17 cellular contexts compared by ENCODE assay signal in genomic region chr1:153506386-153506785, GRCh38. TPM values are rescaled to one million over a fixed set of nuclear protein-coding genes. Genes with fewer than 3 reads are reported as not detected.
DNase-seq lines count a peak whose midpoint lies in the region; ATAC-seq and TF ChIP-seq lines count a peak whose summit lies in the region.
"Had no signal": no experiment of that assay in that cellular context is flagged by ENCODE, and none has a peak within 500 bp of the region (broad histone marks: within the 10 kb centered on the region; RNA-seq: fewer than 3 reads in every experiment).

No MANE protein-coding gene starts in this region.

- H3K27me3 ChIP-seq in fibroblast of lung (ENCODE audit: control insufficient read depth, insufficient read depth, low read length): no peaks in the 10 kb centered on the region
- no peaks in the 10 kb centered on the region for H3K27me3 ChIP-seq in transverse colon
- H3K27me3 ChIP-seq: BLaER1 treated with 17β-estradiol and CSF1 and Interleukin-3, amounts not matched to agents 10 nM and 100 nM; neutrophil had no signal

- H3K79me2 ChIP-seq in fibroblast of lung (ENCODE audit: control insufficient read depth, insufficient read depth, low read length): no peaks in the 10 kb centered on the region

- no peak for ATAC-seq in activated T-cell treated with anti-CD3 and anti-CD28 coated beads, Interleukin-2, amount 50 U/mL, for 72 hours (replicated peaks in 1 of 2)
- no peak for ATAC-seq in stimulated activated memory B cell treated with anti-CD40 and anti-IgM and Interleukin-4, amounts not matched to agents 10 μg/mL and 1 μg/mL and 100 μg/mL, for 72 hours
- ATAC-seq: effector memory CD8-positive, alpha-beta T cell; T-helper 17 cell had no signal

- H3K9me3 ChIP-seq in fibroblast of lung (ENCODE audit: control insufficient read depth, insufficient read depth, low read depth, low read length) (no peaks in the 10 kb centered on the region), transverse colon (no peaks in the 10 kb centered on the region)
- H3K9me3 ChIP-seq: BLaER1 treated with 17β-estradiol and CSF1 and Interleukin-3, amounts not matched to agents 10 nM and 100 nM; neutrophil had no signal

- H3K4me1 ChIP-seq in fibroblast of lung (ENCODE audit: control insufficient read depth, extremely low read depth, insufficient read depth, low read length) (peaks cover 18% of the 10 kb centered on the region), transverse colon (peaks cover 0 to 18% (median 7%) of the 10 kb centered on the region in 4 donors)

- H3K4me1 Mint-ChIP-seq in osteocyte (ENCODE audit: unreplicated experiment): peaks cover 32% of the 10 kb centered on the region
- H3K4me1 Mint-ChIP-seq in activated T-cell treated with anti-CD3 and anti-CD28 coated beads, Interleukin-2, amount 50 U/mL, for 72 hours (ENCODE audit: low read depth): peaks cover 8% of the 10 kb centered on the region
- peaks cover 7% of the 10 kb centered on the region for H3K4me1 Mint-ChIP-seq in stimulated activated memory B cell treated with anti-CD40 and anti-IgM and Interleukin-4, amounts not matched to agents 10 μg/mL and 1 μg/mL and 100 μg/mL, for 72 hours

- DNase-seq in fibroblast of lung (ENCODE audit: low read depth in 2 of 2) (no peak), osteocyte (ENCODE audit: extremely low spot score, unreplicated experiment) (no peak), transverse colon (no peak), iPS-NIHi11 (ENCODE audit: low spot score) (no peak)
- no peak for DNase-seq in activated T-cell treated with anti-CD3 and anti-CD28 coated beads, Interleukin-2, amount 50 U/mL, for 72 hours
- DNase-seq: activated naive CD4-positive, alpha-beta T cell; effector memory CD8-positive, alpha-beta T cell; NCI-H1092; T-helper 17 cell had no signal

- no peak overlapping the region for H3K9ac ChIP-seq in fibroblast of lung (ENCODE audit: insufficient read depth, low read length)

- 73 to 83% (median 81%) methylated on average over 5 of the region's 5 CpGs for WGBS in adipose tissue, 3 donors
- WGBS in transverse colon (ENCODE audit: low coverage in 1 of 2), 2 donors: 89% methylated on average over 5 of the region's 5 CpGs; no CpG with 5 or more reads in 1 of the 2 donors

- TF ChIP-seq CTCF in fibroblast of lung (conservative IDR thresholded peaks at IDR 0.05 in 1 of 2, IDR thresholded peaks at IDR 0.05 in 1 of 2; ENCODE audit: low read depth in 1 of 2, low read length in 2 of 2) (no peak), osteocyte (IDR thresholded peaks at IDR 0.05) (no peak), transverse colon (IDR thresholded peaks at IDR 0.05) (no peak)

- H3K4me2 ChIP-seq in fibroblast of lung (ENCODE audit: extremely low read depth, insufficient read depth, low read length): peak overlapping the region; percentile 60

- H3K4me3 ChIP-seq in fibroblast of lung (replicated peaks in 1 of 4; ENCODE audit: control extremely low read depth in 1 of 4, insufficient read depth in 1 of 4, low read depth in 3 of 4, low read length in 4 of 4) (no peak overlapping the region), transverse colon (no peak overlapping the region)
- H3K4me3 ChIP-seq: BLaER1 treated with 17β-estradiol and CSF1 and Interleukin-3, amounts not matched to agents 10 nM and 100 nM had no signal

- TF ChIP-seq EP300 in transverse colon (IDR thresholded peaks at IDR 0.05; ENCODE audit: low read depth): no peak

- no peak overlapping the region for H3K4me3 Mint-ChIP-seq in osteocyte (ENCODE audit: unreplicated experiment)
- H3K4me3 Mint-ChIP-seq in activated T-cell treated with anti-CD3 and anti-CD28 coated beads, Interleukin-2, amount 50 U/mL, for 72 hours: no peak overlapping the region
- no peak overlapping the region for H3K4me3 Mint-ChIP-seq in stimulated activated memory B cell treated with anti-CD40 and anti-IgM and Interleukin-4, amounts not matched to agents 10 μg/mL and 1 μg/mL and 100 μg/mL, for 72 hours
- H3K4me3 Mint-ChIP-seq: effector memory CD8-positive, alpha-beta T cell; IgD-negative memory B cell; T-helper 17 cell had no signal

- H4K20me1 ChIP-seq in fibroblast of lung (ENCODE audit: control insufficient read depth, extremely low read depth, insufficient read depth, low read length): no peaks in the 10 kb centered on the region
- H4K20me1 ChIP-seq: BLaER1 treated with 17β-estradiol and CSF1 and Interleukin-3, amounts not matched to agents 10 nM and 100 nM had no signal

- no peak overlapping the region for H2AFZ ChIP-seq in fibroblast of lung (ENCODE audit: low read length)

- peaks cover 5% of the 10 kb centered on the region for H3K27me3 Mint-ChIP-seq in osteocyte (ENCODE audit: unreplicated experiment)
- no peaks in the 10 kb centered on the region for H3K27me3 Mint-ChIP-seq in activated T-cell treated with anti-CD3 and anti-CD28 coated beads, Interleukin-2, amount 50 U/mL, for 72 hours (ENCODE audit: low read depth)
- H3K27me3 Mint-ChIP-seq in stimulated activated memory B cell treated with anti-CD40 and anti-IgM and Interleukin-4, amounts not matched to agents 10 μg/mL and 1 μg/mL and 100 μg/mL, for 72 hours: no peaks in the 10 kb centered on the region
- H3K27me3 Mint-ChIP-seq: IgD-negative memory B cell had no signal

- H3K36me3 ChIP-seq in fibroblast of lung (ENCODE audit: control insufficient read depth, insufficient read depth, low read length) (no peaks in the 10 kb centered on the region), transverse colon (no peaks in the 10 kb centered on the region)
- H3K36me3 ChIP-seq: BLaER1 treated with 17β-estradiol and CSF1 and Interleukin-3, amounts not matched to agents 10 nM and 100 nM; neutrophil had no signal

- in situ Hi-C loops in transverse colon (cut with MboI; ENCODE audit: low pct_ligation_motif_present in 1 of 4, low pct_unique_long_range_greater_than_20kb in 1 of 4, low sequenced_read_pairs in 3 of 4): loop anchor here in 3 of 4 donors (10.0 to 25.0 kb wide), 3 partner anchors 231 to 481 kb away; partner anchors contain the start of genes JTB (in 3 of the 3), RAB13 (in 3 of the 3), RPS27 (in 3 of the 3) and INTS3 (in 1 of the 3)

- TF ChIP-seq POLR2A in transverse colon (IDR thresholded peaks at IDR 0.05): no peak

- H3K27ac ChIP-seq in adipose tissue (ENCODE audit: low read depth, low read length) (peak overlapping the region; percentile 73), fibroblast of lung (ENCODE audit: insufficient read depth, low read length) (peak overlapping the region; percentile 71), transverse colon (peak overlapping the region; percentile 26 to 79 (median 77))
- H3K27ac ChIP-seq: BLaER1 treated with 17β-estradiol and CSF1 and Interleukin-3, amounts not matched to agents 10 nM and 100 nM; neutrophil had no signal

- intact Hi-C loops in transverse colon (cut with DNase I; ENCODE audit: low total_unique reads): no loop called here

- H3K36me3 Mint-ChIP-seq in osteocyte (ENCODE audit: unreplicated experiment): no peaks in the 10 kb centered on the region
- H3K36me3 Mint-ChIP-seq in activated T-cell treated with anti-CD3 and anti-CD28 coated beads, Interleukin-2, amount 50 U/mL, for 72 hours (ENCODE audit: insufficient read depth in 2 of 2): no peaks in the 10 kb centered on the region
- H3K36me3 Mint-ChIP-seq in stimulated activated memory B cell treated with anti-CD40 and anti-IgM and Interleukin-4, amounts not matched to agents 10 μg/mL and 1 μg/mL and 100 μg/mL, for 72 hours: no peaks in the 10 kb centered on the region
- H3K36me3 Mint-ChIP-seq: IgD-negative memory B cell had no signal

- peak overlapping the region; percentile 73 for H3K27ac Mint-ChIP-seq in osteocyte (ENCODE audit: unreplicated experiment)
- H3K27ac Mint-ChIP-seq in activated T-cell treated with anti-CD3 and anti-CD28 coated beads, Interleukin-2, amount 50 U/mL, for 72 hours: no peak overlapping the region
- H3K27ac Mint-ChIP-seq in stimulated activated memory B cell treated with anti-CD40 and anti-IgM and Interleukin-4, amounts not matched to agents 10 μg/mL and 1 μg/mL and 100 μg/mL, for 72 hours: no peak overlapping the region
- H3K27ac Mint-ChIP-seq: effector memory CD8-positive, alpha-beta T cell; IgD-negative memory B cell; T-helper 17 cell had no signal

- H3K9me3 Mint-ChIP-seq in osteocyte (ENCODE audit: unreplicated experiment): no peaks in the 10 kb centered on the region
- no peaks in the 10 kb centered on the region for H3K9me3 Mint-ChIP-seq in activated T-cell treated with anti-CD3 and anti-CD28 coated beads, Interleukin-2, amount 50 U/mL, for 72 hours
- H3K9me3 Mint-ChIP-seq in stimulated activated memory B cell treated with anti-CD40 and anti-IgM and Interleukin-4, amounts not matched to agents 10 μg/mL and 1 μg/mL and 100 μg/mL, for 72 hours: no peaks in the 10 kb centered on the region
- H3K9me3 Mint-ChIP-seq: effector memory CD8-positive, alpha-beta T cell; IgD-negative memory B cell had no signal

RNA-seq across cellular contexts. Expression of gene S100A6, which starts 29.4 kb away (rescaled TPM):
- polyA plus RNA-seq in adipose tissue (1,000 to 10,000 TPM in 2 of 3 donors, 100 to 1,000 TPM in 1; 125 to 3,055 (median 1,599) TPM), fibroblast of lung (1,280 and 2,637 TPM in 2 replicates)
- total RNA-seq in fibroblast of lung (2,061 and 4,042 TPM in 2 replicates), osteocyte (0.99 and 1.1 TPM in 2 replicates), transverse colon (100 to 1,000 TPM; 219 to 881 (median 433) TPM)
- 5,317 and 10,273 TPM in 2 replicates for polyA plus RNA-seq in fibroblast of lung (2012)
- 895 and 1,329 TPM in 2 replicates for polyA minus RNA-seq in fibroblast of lung (ENCODE audit: low replicate concordance)
- 100 to 1,000 TPM; 219 to 358 TPM for total RNA-seq in activated T-cell treated with anti-CD3 and anti-CD28 coated beads, Interleukin-2, amount 50 U/mL, for 72 hours

RNA-seq across cellular contexts. Expression of gene S100A5, which starts 34.3 kb away (rescaled TPM):
- polyA plus RNA-seq in adipose tissue (under 1 TPM in 1 of 3 donors, not detected in 2; 0.90 TPM), fibroblast of lung (0.20 and 0.24 TPM in 2 replicates)
- total RNA-seq in fibroblast of lung (not detected in 2 replicates), osteocyte (1.0 TPM in 1 of 2 replicates, not detected in the other), transverse colon (not detected)
- polyA plus RNA-seq in fibroblast of lung (2012): 0.55 and 0.76 TPM in 2 replicates
- not detected in 2 replicates for polyA minus RNA-seq in fibroblast of lung (ENCODE audit: low replicate concordance)
- total RNA-seq in activated T-cell treated with anti-CD3 and anti-CD28 coated beads, Interleukin-2, amount 50 U/mL, for 72 hours: 1 to 10 TPM; 2.8 to 4.4 TPM
- total RNA-seq: bronchial epithelial cell, fibroblast of villous mesenchyme, lower leg skin had no signal

RNA-seq across cellular contexts. Expression of gene S100A4, which starts 39.2 kb away (rescaled TPM):
- polyA plus RNA-seq in adipose tissue (1,000 to 10,000 TPM in 1 of 3 donors, 100 to 1,000 TPM in 1, 10 to 100 TPM in 1; 46.0 to 3,087 (median 447) TPM), fibroblast of lung (371 and 928 TPM in 2 replicates)
- total RNA-seq in fibroblast of lung (85.3 and 287 TPM in 2 replicates), osteocyte (337 and 353 TPM in 2 replicates), transverse colon (100 to 1,000 TPM in 1 of 4 donors, 10 to 100 TPM in 3; 40.8 to 138 (median 78.6) TPM)
- 543 and 1,139 TPM in 2 replicates for polyA plus RNA-seq in fibroblast of lung (2012)
- polyA minus RNA-seq in fibroblast of lung (ENCODE audit: low replicate concordance): 124 and 266 TPM in 2 replicates
- 100 to 1,000 TPM in 1 of 2 donors, 10 to 100 TPM in 1; 96.1 to 198 TPM for total RNA-seq in activated T-cell treated with anti-CD3 and anti-CD28 coated beads, Interleukin-2, amount 50 U/mL, for 72 hours

RNA-seq across cellular contexts. Expression of gene S100A3, which starts 42.7 kb away (rescaled TPM):
- polyA plus RNA-seq in adipose tissue (1 to 10 TPM in 2 of 3 donors, under 1 TPM in 1; 0.37 to 7.2 (median 7.0) TPM), fibroblast of lung (11.5 and 14.8 TPM in 2 replicates)
- total RNA-seq in fibroblast of lung (1.8 and 6.8 TPM in 2 replicates), osteocyte (5.7 and 7.5 TPM in 2 replicates), transverse colon (under 1 TPM in 1 of 4 donors, not detected in 3; 0.64 TPM)
- polyA plus RNA-seq in fibroblast of lung (2012): 13.0 and 17.9 TPM in 2 replicates
- 18.6 and 45.0 TPM in 2 replicates for polyA minus RNA-seq in fibroblast of lung (ENCODE audit: low replicate concordance)
- total RNA-seq in activated T-cell treated with anti-CD3 and anti-CD28 coated beads, Interleukin-2, amount 50 U/mL, for 72 hours: not detected
- total RNA-seq: T-helper 17 cell had no signal
- polyA plus RNA-seq: IgD-negative memory B cell had no signal

RNA-seq across cellular contexts. Expression of gene S100A7, which starts 45.9 kb away (rescaled TPM):
- polyA plus RNA-seq in adipose tissue (under 1 TPM in 1 of 3 donors, not detected in 2; 0.76 TPM), fibroblast of lung (not detected in 2 replicates)
- total RNA-seq in fibroblast of lung (not detected in 2 replicates), osteocyte (not detected in 2 replicates), transverse colon (not detected)
- not detected in 2 replicates for polyA plus RNA-seq in fibroblast of lung (2012)
- not detected in 2 replicates for polyA minus RNA-seq in fibroblast of lung (ENCODE audit: low replicate concordance)
- total RNA-seq in activated T-cell treated with anti-CD3 and anti-CD28 coated beads, Interleukin-2, amount 50 U/mL, for 72 hours: not detected
- total RNA-seq: bronchial epithelial cell, fibroblast of villous mesenchyme, T-helper 17 cell had no signal
- polyA plus RNA-seq: IgD-negative memory B cell had no signal

Comparison
In these comparisons a context has a peak if more than half of its experiments do, and no peak if none do; other contexts are left out.
1. RNA of gene S100A6, which starts 29.4 kb away (total RNA-seq): 2,061 to 4,042 TPM in fibroblast of lung, 219 to 881 TPM in transverse colon and 219 to 358 TPM in activated T-cell treated with anti-CD3 and anti-CD28 coated beads, Interleukin-2, amount 50 U/mL, for 72 hours; 0.99 to 1.1 TPM in osteocyte; every median in the first group is over 100 times any median in the second.
2. Peak in every context shown above with its lines, with median percentiles within 50 percentile points of each other: H3K27ac ChIP-seq.